10 cellular contexts compared by ENCODE assay signal in the genomic region with DNA sequence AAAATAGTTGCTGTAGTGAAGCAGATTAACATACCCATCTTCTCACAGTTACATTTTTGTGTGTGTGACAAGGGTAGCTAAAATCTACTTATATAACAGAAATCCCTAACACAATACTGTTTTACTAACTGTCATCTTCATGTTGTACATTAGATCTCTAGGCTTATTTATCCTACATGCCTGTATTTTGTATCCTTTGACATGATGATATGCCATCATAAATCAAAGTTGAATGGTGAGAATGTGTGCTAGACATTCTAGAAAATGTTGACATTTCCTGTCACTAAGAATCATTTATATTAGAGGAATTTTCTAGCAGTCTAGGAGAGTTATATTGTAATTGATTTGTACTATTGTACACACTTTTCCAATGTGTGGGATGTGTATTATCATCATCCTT. TPM values are rescaled to one million over a fixed set of nuclear protein-coding genes. Genes with fewer than 3 reads are reported as not detected.
"Had no signal": no experiment of that assay in that cellular context is flagged by ENCODE, and none has a peak within 500 bp of the region (broad histone marks: within the 10 kb centered on the region; RNA-seq: fewer than 3 reads in every experiment).

No MANE protein-coding gene starts in this region.

- H2AFZ ChIP-seq: GM23248 had no signal

- H3K27ac Mint-ChIP-seq: IgD-negative memory B cell had no signal

- H3K4me2 ChIP-seq: KMS-11 had no signal

- H3K4me1 Mint-ChIP-seq: IgD-negative memory B cell had no signal

- H3K36me3 ChIP-seq: HAP-1 had no signal

- H3K4me3 Mint-ChIP-seq: IgD-negative memory B cell had no signal

- H3K27ac ChIP-seq: GM23248, KMS-11 had no signal

- H3K4me1 ChIP-seq: HAP-1 had no signal

- H3K27me3 Mint-ChIP-seq: IgD-negative memory B cell had no signal

- FAIRE-seq: HepG2 had no signal

- H3K4me3 ChIP-seq: GM23248, HAP-1 had no signal

- ATAC-seq: HCT116 had no signal

- H3K9me3 ChIP-seq: HAP-1 had no signal

- DNase-seq: GM23248, GOT3, H7, KBM-7 had no signal

- H3K9ac ChIP-seq: GM23248, KMS-11 had no signal

RNA-seq across cellular contexts. Expression of a gene that starts 21.5 kb away (rescaled TPM):
- total RNA-seq: HT-29 had no signal
